In genomic region chr1:41811978-41812852, GRCh38 we compare ENCODE assay signal across 8 cellular contexts.
A peak's percentile ranks its signal among the peaks of the same experiment; 100 is the strongest.
DNase-seq lines count a peak whose midpoint lies in the region; ATAC-seq and TF ChIP-seq lines count a peak whose summit lies in the region.

No MANE protein-coding gene starts in this region.

- no peak overlapping the region for H3K4me3 ChIP-seq in MM.1S (ENCODE audit: low read length)

- H3K36me3 Mint-ChIP-seq in activated naive CD4-positive, alpha-beta T cell treated with anti-CD3 and anti-CD28 coated beads for 36 hours (ENCODE audit: low read depth) = no peaks in the 10 kb centered on the region

- H2AFZ ChIP-seq in MM.1S (ENCODE audit: low read length) = no peak overlapping the region

- no peaks in the 10 kb centered on the region for H4K20me1 ChIP-seq in MM.1S (ENCODE audit: insufficient read depth, low read length)

- no peaks in the 10 kb centered on the region for H3K9me2 ChIP-seq in MM.1S (replicated peaks; ENCODE audit: insufficient read depth, low read length)

- peaks cover 20% of the 10 kb centered on the region for H3K4me1 ChIP-seq in MM.1S (ENCODE audit: low read length)

- no peaks in the 10 kb centered on the region for H3F3A ChIP-seq in MM.1S (ENCODE audit: insufficient read depth, low read length)

- H3K27me3 ChIP-seq in MM.1S (replicated peaks; ENCODE audit: insufficient read depth, low read length) = no peaks in the 10 kb centered on the region

- H3K9ac ChIP-seq in MM.1S (ENCODE audit: low read length) = no peak overlapping the region

- intact Hi-C loops in activated naive CD4-positive, alpha-beta T cell treated with anti-CD3 and anti-CD28 coated beads for 36 hours (cut with micrococcal nuclease) = loop anchor here (1.0 to 5.0 kb wide), 7 partner anchors 56 to 361 kb away; no protein-coding TSS in a partner anchor
- intact Hi-C loops in Right ventricle myocardium superior (cut with DNase I) = no loop called here

- H3K27me3 Mint-ChIP-seq in activated naive CD4-positive, alpha-beta T cell treated with anti-CD3 and anti-CD28 coated beads for 36 hours (ENCODE audit: low read depth) = no peaks in the 10 kb centered on the region

- H3K27ac ChIP-seq in MM.1S (ENCODE audit: low read length) = no peak overlapping the region

- no peak overlapping the region for H3K4me3 Mint-ChIP-seq in activated naive CD4-positive, alpha-beta T cell treated with anti-CD3 and anti-CD28 coated beads for 36 hours

- H3K79me2 ChIP-seq in MM.1S (ENCODE audit: low read length) = no peaks in the 10 kb centered on the region

- peak overlapping the region; percentile 36; the same call in 1 of the 2 replicates for H3K4me2 ChIP-seq in MM.1S (ENCODE audit: low read depth, low read length)

- H3K9me3 ChIP-seq in MM.1S (replicated peaks; ENCODE audit: insufficient read depth, low read length) = no peaks in the 10 kb centered on the region

- DNase-seq in ELF-1 (ENCODE audit: low read depth, low spot score) = peak; percentile 84
- DNase-seq in MM.1S = peak; percentile 79
- DNase-seq in RKO (ENCODE audit: low spot score) = peak; percentile 33
- DNase-seq in activated naive CD4-positive, alpha-beta T cell treated with anti-CD3 and anti-CD28 coated beads for 36 hours = peak; percentile 85
- DNase-seq in Right ventricle myocardium superior = peak; percentile 69
- peak; percentile 66 for DNase-seq in renal cortical epithelial cell (ENCODE audit: low read depth)

- CTCF ChIA-PET in activated naive CD4-positive, alpha-beta T cell treated with anti-CD3 and anti-CD28 coated beads for 36 hours (lab: Charles Lee) = interaction anchor here (0.7 to 1.8 kb wide), 16 partner anchors 13 to 361 kb away, joined by 3 to 5 read pairs (median 3); no protein-coding TSS in a partner anchor

- peak; percentile 79 for TF ChIP-seq CTCF in MM.1S (IDR thresholded peaks at IDR 0.05; ENCODE audit: low read length)

- ATAC-seq in Right ventricle myocardium superior (ENCODE audit: poor library complexity) (peak; percentile 7), GM21717 (IDR thresholded peaks at IDR 0.05; ENCODE audit: unreplicated experiment) (no peak), HG03095 (IDR thresholded peaks at IDR 0.05; ENCODE audit: unreplicated experiment) (no peak)

- H3K36me3 ChIP-seq in MM.1S (replicated peaks; ENCODE audit: insufficient read depth, low read length) = no peaks in the 10 kb centered on the region

- H3K27ac Mint-ChIP-seq in activated naive CD4-positive, alpha-beta T cell treated with anti-CD3 and anti-CD28 coated beads for 36 hours = no peak overlapping the region

- H3K9me3 Mint-ChIP-seq in activated naive CD4-positive, alpha-beta T cell treated with anti-CD3 and anti-CD28 coated beads for 36 hours = no peaks in the 10 kb centered on the region

- H3K4me1 Mint-ChIP-seq in activated naive CD4-positive, alpha-beta T cell treated with anti-CD3 and anti-CD28 coated beads for 36 hours (ENCODE audit: low read depth) = peaks cover 41% of the 10 kb centered on the region

Comparison
In these comparisons a context has a peak if more than half of its experiments do, and no peak if none do; other contexts are left out.
1. DNase-seq: peak in every context shown above with its lines; median percentile 85 in activated naive CD4-positive, alpha-beta T cell treated with anti-CD3 and anti-CD28 coated beads for 36 hours; 84 in ELF-1; 79 in MM.1S; 69 in Right ventricle myocardium superior; 66 in renal cortical epithelial cell; 33 in RKO.